ENCODE assay signal across 26 cellular contexts in the genomic region with DNA sequence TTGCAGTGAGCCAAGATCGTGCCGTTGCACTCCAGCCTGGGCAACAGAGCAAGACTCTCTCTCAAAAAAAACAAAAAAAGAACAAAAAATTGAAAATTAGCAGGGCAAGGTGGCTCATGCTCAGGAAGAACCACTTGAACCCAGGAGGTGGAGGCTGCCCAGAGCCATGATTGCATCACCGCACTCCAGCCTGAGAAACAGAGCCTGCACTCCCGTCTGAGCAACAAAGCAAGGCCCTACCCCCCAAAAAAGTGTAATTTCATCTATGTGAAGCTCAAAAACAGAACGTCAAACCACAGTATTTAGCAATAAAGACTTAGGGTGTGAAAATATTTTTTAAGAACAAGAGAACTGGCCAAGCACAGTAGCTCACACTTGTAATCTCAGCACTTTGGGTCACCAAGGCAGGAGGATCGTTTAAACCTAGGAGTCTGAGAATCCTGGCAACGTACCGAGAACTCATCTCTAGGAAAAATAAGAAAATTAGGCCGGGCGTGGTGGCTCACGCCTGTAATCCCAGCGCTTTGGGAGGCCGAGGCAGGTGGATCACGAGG. TPM values are rescaled to one million over a fixed set of nuclear protein-coding genes. Genes with fewer than 3 reads are reported as not detected.
DNase-seq lines count a peak whose midpoint lies in the region; ATAC-seq, FAIRE-seq and TF ChIP-seq lines count a peak whose summit lies in the region.
"Had no signal": no experiment of that assay in that cellular context is flagged by ENCODE, and none has a peak within 500 bp of the region (broad histone marks: within the 10 kb centered on the region; RNA-seq: fewer than 3 reads in every experiment).

No MANE protein-coding gene starts in this region.

- intact Hi-C loops in activated CD4-positive, alpha-beta memory T cell treated with anti-CD3 and anti-CD28 coated beads for 36 hours (cut with micrococcal nuclease): no loop called here
- intact Hi-C loops in HepG2 (cut with micrococcal nuclease; ENCODE audit: unreplicated experiment): no loop called here

- BruUV-seq in HepG2 (replicated peaks; lab: Mats Ljungman, UMichigan): no TSS peak

- ATAC-seq in HepG2: no peak
- ATAC-seq in upper lobe of left lung (ENCODE audit: low FRiP score in 2 of 2): peak; percentile 56 to 59
- ATAC-seq in HG03045 (IDR thresholded peaks at IDR 0.05; ENCODE audit: unreplicated experiment): no peak
- no peak for ATAC-seq in HG02759 (IDR thresholded peaks at IDR 0.05; ENCODE audit: unreplicated experiment)
- ATAC-seq: PC-3; stimulated activated naive CD8-positive, alpha-beta T cell treated with anti-CD3 and anti-CD28 coated beads, Interleukin-15, Interleukin-2, amounts not matched to agents 100 U/mL and 50 U/mL, for 24 hours had no signal

- in situ Hi-C loops in HepG2 (cut with HindIII; ENCODE audit: extremely low pct_ligation_motif_present, low pct_unique_long_range_greater_than_20kb): no loop called here

- no peaks in the 10 kb centered on the region for H3K27me3 ChIP-seq in HepG2 (ENCODE audit: control insufficient read depth in 1 of 2, insufficient read depth in 2 of 2, low read length in 2 of 2)
- H3K27me3 ChIP-seq in upper lobe of left lung: no peaks in the 10 kb centered on the region
- H3K27me3 ChIP-seq: ascending aorta, cardiac muscle cell, testis had no signal

- H3K9me3 ChIP-seq in HepG2 (ENCODE audit: low read length) (no peaks in the 10 kb centered on the region), upper lobe of left lung (no peaks in the 10 kb centered on the region)
- H3K9me3 ChIP-seq: ascending aorta, testis had no signal

- no peak overlapping the region for H3K27ac ChIP-seq in HepG2 (ENCODE audit: extremely low read length, insufficient read depth, low read length)
- peak overlapping the region; percentile 26 to 80 (median 62) for H3K27ac ChIP-seq in upper lobe of left lung
- no peak overlapping the region for H3K27ac ChIP-seq in caudate nucleus (ENCODE audit: low read depth, low read length)
- H3K27ac ChIP-seq: ascending aorta, cardiac muscle cell, testis had no signal

- DNase-seq in activated CD4-positive, alpha-beta memory T cell treated with anti-CD3 and anti-CD28 coated beads for 36 hours: no peak
- DNase-seq in activated CD4-positive, alpha-beta memory T cell treated with anti-CD3 and anti-CD28 coated beads, Interleukin-2, amount 10 ng/mL, durations not matched to agents 7 days and 5 days: no peak
- DNase-seq in SIG-M5 treated with dmso at 0.1 percent for 504 hours (lab: John Stamatoyannopoulos, UW; ENCODE audit: unreplicated experiment) (peak; percentile 97), HepG2 (ENCODE audit: low spot score) (no peak), upper lobe of left lung (peak in 1 of 2 donors; percentile 83), caudate nucleus (lab: John Stamatoyannopoulos, UW) (no peak)
- DNase-seq: 8988T; activated CD4-positive, alpha-beta T cell treated with anti-CD3 and anti-CD28 coated beads, Interleukin-2, amount 50 U/mL, for 4 hours; activated CD8-positive, alpha-beta memory T cell treated with anti-CD3 and anti-CD28 coated beads, Interleukin-2, amount 50 U/mL, for 48 hours; activated naive CD8-positive, alpha-beta T cell treated with anti-CD3 and anti-CD28 coated beads for 36 hours; CD4-positive, alpha-beta T cell; NCI-H1436; NCI-H2107; NCI-H774; occipital lobe; PC-3; stimulated activated naive CD8-positive, alpha-beta T cell treated with anti-CD3 and anti-CD28 coated beads, Interleukin-15, Interleukin-2, amounts not matched to agents 100 U/mL and 50 U/mL, for 24 hours; T1000; testis had no signal

- WGBS in HepG2 (ENCODE audit: low lambda C conversion rate): 95% methylated on average over 14 of the region's 14 CpGs
- WGBS in upper lobe of left lung, 2 donors: 66 to 79% methylated on average over 14 of the region's 14 CpGs

- no peaks in the 10 kb centered on the region; a peak in 1 of 5 replicates for H3K36me3 ChIP-seq in HepG2 (replicated peaks in 1 of 2; ENCODE audit: control insufficient read depth in 1 of 2, insufficient read depth in 2 of 2, low read length in 2 of 2)
- no peaks in the 10 kb centered on the region for H3K36me3 ChIP-seq in upper lobe of left lung
- H3K36me3 ChIP-seq: cardiac muscle cell had no signal

- H3K4me3 ChIP-seq in HepG2 (replicated peaks in 1 of 3; ENCODE audit: insufficient read depth in 1 of 3, low read depth in 2 of 3, low read length in 3 of 3): no peak overlapping the region
- H3K4me3 ChIP-seq in upper lobe of left lung: no peak overlapping the region
- H3K4me3 ChIP-seq: ascending aorta, cardiac muscle cell, testis had no signal

- peaks cover 68% of the 10 kb centered on the region for H3K79me2 ChIP-seq in HepG2 (ENCODE audit: insufficient read depth, low read length)

- H3K4me2 ChIP-seq in HepG2 (ENCODE audit: low read depth, low read length): no peak overlapping the region

- TF ChIP-seq POLR2A in HepG2 (IDR thresholded peaks at IDR 0.05; ENCODE audit: insufficient read depth in 1 of 2, low read depth in 2 of 2, low read length in 2 of 2) (no peak), upper lobe of left lung (IDR thresholded peaks at IDR 0.05) (no peak)

- TF ChIP-seq CTCF in HepG2 (CRISPR knock-in tag; IDR thresholded peaks at IDR 0.05) (no peak), upper lobe of left lung (IDR thresholded peaks at IDR 0.05) (no peak)

- H3K27me3 Mint-ChIP-seq in activated CD4-positive, alpha-beta memory T cell treated with anti-CD3 and anti-CD28 coated beads for 36 hours: no peaks in the 10 kb centered on the region
- no peaks in the 10 kb centered on the region for H3K27me3 Mint-ChIP-seq in activated CD4-positive, alpha-beta memory T cell treated with anti-CD3 and anti-CD28 coated beads, Interleukin-2, amount 10 ng/mL, durations not matched to agents 7 days and 5 days
- H3K27me3 Mint-ChIP-seq: activated naive CD8-positive, alpha-beta T cell treated with anti-CD3 and anti-CD28 coated beads for 36 hours; CD4-positive, alpha-beta T cell had no signal

- no peaks in the 10 kb centered on the region for H3K9me3 Mint-ChIP-seq in activated CD4-positive, alpha-beta memory T cell treated with anti-CD3 and anti-CD28 coated beads for 36 hours
- peaks cover 2% of the 10 kb centered on the region for H3K9me3 Mint-ChIP-seq in activated CD4-positive, alpha-beta memory T cell treated with anti-CD3 and anti-CD28 coated beads, Interleukin-2, amount 10 ng/mL, durations not matched to agents 7 days and 5 days
- H3K9me3 Mint-ChIP-seq: activated naive CD8-positive, alpha-beta T cell treated with anti-CD3 and anti-CD28 coated beads for 36 hours; activated T-helper 2 cell treated with anti-CD3 and anti-CD28 coated beads, Interferon-gamma antibody, Interleukin-2, Interleukin-4, amounts not matched to agents 10 μg/mL and 5 μg/mL and 100 μg/mL, durations not matched to agents 14 hours and 24 hours and 36 hours; CD4-positive, alpha-beta T cell had no signal

- no peak for TF ChIP-seq EP300 in HepG2 (IDR thresholded peaks at IDR 0.05; ENCODE audit: low read depth in 2 of 2, low read length in 2 of 2)
- no peak for TF ChIP-seq EP300 in HepG2 (CRISPR knock-in tag; IDR thresholded peaks at IDR 0.05; ENCODE audit: borderline replicate concordance)
- no peak for TF ChIP-seq EP300 in upper lobe of left lung (IDR thresholded peaks at IDR 0.05)

- no peak overlapping the region for H3K4me3 Mint-ChIP-seq in activated CD4-positive, alpha-beta memory T cell treated with anti-CD3 and anti-CD28 coated beads for 36 hours
- H3K4me3 Mint-ChIP-seq in activated CD4-positive, alpha-beta memory T cell treated with anti-CD3 and anti-CD28 coated beads, Interleukin-2, amount 10 ng/mL, durations not matched to agents 7 days and 5 days: no peak overlapping the region
- H3K4me3 Mint-ChIP-seq: activated naive CD8-positive, alpha-beta T cell treated with anti-CD3 and anti-CD28 coated beads for 36 hours; CD4-positive, alpha-beta T cell had no signal

- H4K20me1 ChIP-seq in HepG2 (ENCODE audit: insufficient read depth, low read length): no peaks in the 10 kb centered on the region

- H3K4me1 ChIP-seq in HepG2 (ENCODE audit: insufficient read depth, low read length) (peaks cover 23% of the 10 kb centered on the region), upper lobe of left lung (peaks cover 5 to 18% (median 14%) of the 10 kb centered on the region in 4 donors)
- H3K4me1 ChIP-seq: ascending aorta, testis had no signal

- peaks cover 14% of the 10 kb centered on the region for H3K4me1 Mint-ChIP-seq in activated CD4-positive, alpha-beta memory T cell treated with anti-CD3 and anti-CD28 coated beads for 36 hours (ENCODE audit: low read depth)
- peaks cover 7% of the 10 kb centered on the region for H3K4me1 Mint-ChIP-seq in activated CD4-positive, alpha-beta memory T cell treated with anti-CD3 and anti-CD28 coated beads, Interleukin-2, amount 10 ng/mL, durations not matched to agents 7 days and 5 days

- CTCF ChIA-PET in activated CD4-positive, alpha-beta memory T cell treated with anti-CD3 and anti-CD28 coated beads for 36 hours (lab: Charles Lee): interaction anchor here (0.6 to 1.6 kb wide), 2 partner anchors 221 to 323 kb away, joined by 3 read pairs; no protein-coding TSS in a partner anchor
- CTCF ChIA-PET in activated CD4-positive, alpha-beta memory T cell treated with anti-CD3 and anti-CD28 coated beads, Interleukin-2, amount 10 ng/mL, durations not matched to agents 7 days and 5 days (lab: Charles Lee): no interaction called here
- CTCF ChIA-PET in HepG2 (lab: Yijun Ruan, JAX; ENCODE audit: low intra/inter-chr PET ratio, low total read pairs): no interaction called here

- peak overlapping the region; percentile 60 for H3K27ac Mint-ChIP-seq in activated CD4-positive, alpha-beta memory T cell treated with anti-CD3 and anti-CD28 coated beads for 36 hours
- H3K27ac Mint-ChIP-seq in activated CD4-positive, alpha-beta memory T cell treated with anti-CD3 and anti-CD28 coated beads, Interleukin-2, amount 10 ng/mL, durations not matched to agents 7 days and 5 days: no peak overlapping the region
- H3K27ac Mint-ChIP-seq: activated naive CD8-positive, alpha-beta T cell treated with anti-CD3 and anti-CD28 coated beads for 36 hours; activated T-helper 2 cell treated with anti-CD3 and anti-CD28 coated beads, Interferon-gamma antibody, Interleukin-2, Interleukin-4, amounts not matched to agents 10 μg/mL and 5 μg/mL and 100 μg/mL, durations not matched to agents 14 hours and 24 hours and 36 hours; CD4-positive, alpha-beta T cell had no signal

- FAIRE-seq in HepG2 (lab: Jason Lieb, UNC): no peak
- FAIRE-seq: frontal cortex, GM12892 had no signal

- no peak for TF ChIP-seq RAD21 in HepG2 (CRISPR knock-in tag; IDR thresholded peaks at IDR 0.05)

- peaks cover 4% of the 10 kb centered on the region for H3K36me3 Mint-ChIP-seq in activated CD4-positive, alpha-beta memory T cell treated with anti-CD3 and anti-CD28 coated beads for 36 hours
- peaks cover 18% of the 10 kb centered on the region for H3K36me3 Mint-ChIP-seq in activated CD4-positive, alpha-beta memory T cell treated with anti-CD3 and anti-CD28 coated beads, Interleukin-2, amount 10 ng/mL, durations not matched to agents 7 days and 5 days (ENCODE audit: low read depth)

- POLR2A ChIA-PET in activated CD4-positive, alpha-beta memory T cell treated with anti-CD3 and anti-CD28 coated beads for 36 hours (lab: Charles Lee): no interaction called here
- POLR2A ChIA-PET in activated CD4-positive, alpha-beta memory T cell treated with anti-CD3 and anti-CD28 coated beads, Interleukin-2, amount 10 ng/mL, durations not matched to agents 7 days and 5 days (lab: Charles Lee): interaction anchor here (0.9 kb wide), 1 partner anchor 16 kb away, joined by 3 read pairs; no protein-coding TSS in a partner anchor
- POLR2A ChIA-PET in HepG2 (lab: Yijun Ruan, JAX): no interaction called here

- H3K9ac ChIP-seq in HepG2 (ENCODE audit: insufficient read depth, low read depth, low read length): no peak overlapping the region

- H2AFZ ChIP-seq in HepG2 (ENCODE audit: low read length): no peak overlapping the region

RNA-seq across cellular contexts. Expression of gene STAG1, which starts 38.1 kb away (rescaled TPM):
- total RNA-seq in activated CD4-positive, alpha-beta memory T cell treated with anti-CD3 and anti-CD28 coated beads for 36 hours: 10 to 100 TPM; 30.6 to 32.3 TPM
- 10 to 100 TPM; 34.1 to 36.2 TPM for total RNA-seq in activated CD4-positive, alpha-beta memory T cell treated with anti-CD3 and anti-CD28 coated beads, Interleukin-2, amount 10 ng/mL, durations not matched to agents 7 days and 5 days
- total RNA-seq in HepG2 (2016; rRNA removed; fragmentation: Illumina TruSeq; extraction: Trizol) (25.9 and 37.8 TPM in 2 replicates), upper lobe of left lung (10 to 100 TPM; 19.1 to 65.0 (median 34.2) TPM)
- 12.4 and 13.3 TPM in 2 replicates for total RNA-seq in HepG2 (2016; cell fraction: cytosol; rRNA removed; fragmentation: Illumina TruSeq; extraction: Trizol; ENCODE audit: low read depth)
- total RNA-seq in HepG2 (2016; cell fraction: insoluble cytoplasmic fraction; rRNA removed; fragmentation: Illumina TruSeq; extraction: Trizol): 27.2 and 38.3 TPM in 2 replicates
- total RNA-seq in HepG2 (2016; cell fraction: membrane; rRNA removed; fragmentation: Illumina TruSeq; extraction: Trizol): 13.0 and 13.7 TPM in 2 replicates
- 45.3 and 46.5 TPM in 2 replicates for total RNA-seq in HepG2 (2016; cell fraction: nucleus; rRNA removed; fragmentation: Illumina TruSeq; extraction: Trizol)
- 5.8 and 6.2 TPM in 2 replicates for polyA plus RNA-seq in HepG2 (2011; rRNA removed)
- 2.4 and 4.3 TPM in 2 replicates for polyA plus RNA-seq in HepG2 (2011; cell fraction: cytosol; rRNA removed)
- polyA plus RNA-seq in HepG2 (2011; cell fraction: nucleus; rRNA removed): 2.8 and 4.2 TPM in 2 replicates
- polyA plus RNA-seq in HepG2 (2012): 7.8 and 8.7 TPM in 2 replicates
- polyA plus RNA-seq in HepG2 (2016; cell fraction: cytosol; fragmentation: Illumina TruSeq; extraction: Trizol; ENCODE audit: low read depth): 1.00 and 1.1 TPM in 2 replicates
- 19.1 and 21.9 TPM in 2 replicates for polyA plus RNA-seq in HepG2 (2016; cell fraction: insoluble cytoplasmic fraction; fragmentation: Illumina TruSeq; extraction: Trizol; ENCODE audit: low read depth)
- 2.9 and 3.1 TPM in 2 replicates for polyA plus RNA-seq in HepG2 (2016; cell fraction: membrane; fragmentation: Illumina TruSeq; extraction: Trizol; ENCODE audit: low read depth)
- polyA plus RNA-seq in HepG2 (2016; cell fraction: nucleus; fragmentation: Illumina TruSeq; extraction: Trizol; ENCODE audit: insufficient read depth, low read depth): 16.1 and 16.2 TPM in 2 replicates
- 5.2 and 17.2 TPM in 2 replicates for polyA minus RNA-seq in HepG2 (2011; rRNA and poly(A)+ RNA removed; ENCODE audit: low replicate concordance)
- polyA minus RNA-seq in HepG2 (2011; cell fraction: cytosol; rRNA and poly(A)+ RNA removed): 9.1 and 13.0 TPM in 2 replicates
- polyA minus RNA-seq in HepG2 (2011; cell fraction: nucleus; rRNA and poly(A)+ RNA removed): 44.2 and 44.3 TPM in 2 replicates

Comparison
In these comparisons a context has a peak if more than half of its experiments do, and no peak if none do; other contexts are left out.
1. ATAC-seq: peak in upper lobe of left lung (2 of 2); none in HepG2 (single experiment), HG03045 (single experiment) and HG02759 (single experiment).
2. H3K27ac ChIP-seq: peak in upper lobe of left lung (4 of 4); none in HepG2 (single experiment) and caudate nucleus (single experiment).